1 cellular context compared by ENCODE assay signal in genomic region chr10:90872648-90873020, GRCh38.
TF ChIP-seq lines count a peak whose summit lies in the region.

No MANE protein-coding gene starts in this region.

TF ChIP-seq in SK-N-SH treated with all-trans-retinoic acid at 6 μM for 48 hours, 23 proteins besides CTCF, POLR2A, EP300 and RAD21 (continued from another document):
- TF ChIP-seq CSRNP3 (CRISPR knock-in tag; IDR thresholded peaks at IDR 0.05): no peak
- no peak for TF ChIP-seq ZFP30 (CRISPR knock-in tag; IDR thresholded peaks at IDR 0.05)
